8 cellular contexts compared by ENCODE assay signal in the genomic region with DNA sequence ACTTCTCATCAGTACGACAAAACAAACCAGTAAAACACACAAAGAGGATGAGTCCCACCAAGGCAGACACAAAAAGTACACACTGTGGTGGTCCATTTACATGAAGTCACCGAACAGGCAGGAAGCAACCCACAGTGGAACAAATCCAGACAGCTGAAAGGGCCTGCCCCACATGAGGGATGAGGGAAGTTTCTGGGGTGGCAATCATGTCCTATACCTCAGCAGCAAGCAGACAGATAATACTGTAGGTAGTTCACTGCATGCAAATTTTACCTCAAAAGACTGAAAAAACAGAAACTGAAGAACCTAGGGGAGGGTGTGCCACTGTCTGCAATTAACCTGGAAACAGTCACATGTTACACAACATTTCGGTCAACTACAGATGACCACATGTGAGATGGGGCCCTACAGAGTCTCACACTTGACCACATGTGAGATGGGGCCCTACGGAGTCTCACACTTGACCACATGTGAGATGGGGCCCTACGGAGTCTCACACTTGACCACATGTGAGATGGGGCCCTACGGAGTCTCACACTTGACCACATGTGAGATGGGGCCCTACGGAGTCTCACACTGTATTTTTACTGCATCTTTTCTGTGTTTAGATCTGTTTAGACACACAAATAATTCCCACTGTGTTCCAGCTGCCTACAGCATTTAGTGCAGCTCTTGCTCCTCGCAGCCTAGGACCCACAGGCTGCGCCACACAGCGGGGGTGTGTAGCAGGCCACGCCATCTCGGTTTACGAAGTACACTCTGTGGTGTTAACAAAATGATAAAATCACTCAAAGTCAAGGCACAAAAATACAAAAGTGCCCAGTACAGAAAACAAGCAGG. TPM values are rescaled to one million over a fixed set of nuclear protein-coding genes. Genes with fewer than 3 reads are reported as not detected.
DNase-seq lines count a peak whose midpoint lies in the region; ATAC-seq and TF ChIP-seq lines count a peak whose summit lies in the region.

No MANE protein-coding gene starts in this region.

- H3K36me3 ChIP-seq in body of pancreas (replicated peaks in 1 of 2; ENCODE audit: insufficient read depth in 1 of 2, low read depth in 2 of 2) = peaks cover 0 to 11% of the 10 kb centered on the region in 2 donors

- H3K36me3 Mint-ChIP-seq in activated naive CD4-positive, alpha-beta T cell treated with anti-CD3 and anti-CD28 coated beads, Interleukin-2, amount 50 U/mL, for 72 hours = peaks cover 18 to 49% of the 10 kb centered on the region in 2 donors

- no peaks in the 10 kb centered on the region for H3K4me1 ChIP-seq in body of pancreas

- no peak for TF ChIP-seq POLR2A in body of pancreas (IDR thresholded peaks at IDR 0.05)

- intact Hi-C loops in body of pancreas (cut with DNase I) = no loop called here

- H3K27ac ChIP-seq in skin epidermis (peak overlapping the region in 14 of 21 experiments; percentile 13 to 85 (median 60)), body of pancreas (no peak overlapping the region)

- no peak for DNase-seq in activated CD4-positive, CD25-positive, alpha-beta regulatory T cell treated with anti-CD3 and anti-CD28 coated beads, Interleukin-2, amount 50 U/mL, for 72 hours
- DNase-seq in activated naive CD4-positive, alpha-beta T cell treated with anti-CD3 and anti-CD28 coated beads, Interleukin-2, amount 50 U/mL, for 72 hours (ENCODE audit: low spot score in 2 of 2) = no peak
- no peak for DNase-seq in epidermal melanocyte (ENCODE audit: insufficient read length, low spot score)
- no peak for DNase-seq in body of pancreas
- no peak for DNase-seq in pons (ENCODE audit: low spot score)

- H3K27me3 ChIP-seq in body of pancreas = no peaks in the 10 kb centered on the region

- no peak overlapping the region for H3K4me3 ChIP-seq in skin epidermis
- no peak overlapping the region for H3K4me3 ChIP-seq in body of pancreas

- 80 to 83% methylated on average over 13 of the region's 13 CpGs for WGBS in body of pancreas, 2 donors

- peaks cover 0 to 6% of the 10 kb centered on the region in 2 donors for H3K9me3 Mint-ChIP-seq in activated naive CD4-positive, alpha-beta T cell treated with anti-CD3 and anti-CD28 coated beads, Interleukin-2, amount 50 U/mL, for 72 hours

- peak; percentile 44 to 54 for ATAC-seq in activated CD4-positive, CD25-positive, alpha-beta regulatory T cell treated with anti-CD3 and anti-CD28 coated beads, Interleukin-2, amount 50 U/mL, for 24 hours
- ATAC-seq in HG02798 (IDR thresholded peaks at IDR 0.05; ENCODE audit: poor library complexity, unreplicated experiment) (peak; percentile 92), body of pancreas (no peak)
- ATAC-seq in activated naive CD4-positive, alpha-beta T cell treated with anti-CD3 and anti-CD28 coated beads, Interleukin-2, amount 50 U/mL, for 72 hours = peak in 1 of 2 donors; percentile 71

- H3K27ac Mint-ChIP-seq in activated naive CD4-positive, alpha-beta T cell treated with anti-CD3 and anti-CD28 coated beads, Interleukin-2, amount 50 U/mL, for 72 hours = peak overlapping the region; percentile 9 to 85

- no peak for TF ChIP-seq CTCF in body of pancreas (IDR thresholded peaks at IDR 0.05)

- no peaks in the 10 kb centered on the region for H3K9me3 ChIP-seq in body of pancreas

RNA-seq across cellular contexts. Expression of a gene that starts 22.2 kb away (rescaled TPM):
- 10 to 100 TPM; 39.9 to 71.3 TPM for total RNA-seq in activated naive CD4-positive, alpha-beta T cell treated with anti-CD3 and anti-CD28 coated beads, Interleukin-2, amount 50 U/mL, for 72 hours
- total RNA-seq in body of pancreas = 10 to 100 TPM; 23.7 to 33.7 TPM

RNA-seq across cellular contexts. Expression of a gene that starts 23.1 kb away (rescaled TPM):
- 10 to 100 TPM; 59.7 to 87.1 TPM for total RNA-seq in activated naive CD4-positive, alpha-beta T cell treated with anti-CD3 and anti-CD28 coated beads, Interleukin-2, amount 50 U/mL, for 72 hours
- total RNA-seq in body of pancreas = 10 to 100 TPM; 44.4 to 62.3 TPM

RNA-seq across cellular contexts. Expression of a gene that starts 27.8 kb away (rescaled TPM):
- total RNA-seq in activated naive CD4-positive, alpha-beta T cell treated with anti-CD3 and anti-CD28 coated beads, Interleukin-2, amount 50 U/mL, for 72 hours = under 1 TPM in 1 of 2 donors, not detected in 1; 0.25 TPM
- not detected for total RNA-seq in body of pancreas

Comparison
In these comparisons a context has a peak if more than half of its experiments do, and no peak if none do; other contexts are left out.
1. H3K27ac ChIP-seq: peak in skin epidermis (14 of 21); none in body of pancreas (0 of 4).